In the genomic region with DNA sequence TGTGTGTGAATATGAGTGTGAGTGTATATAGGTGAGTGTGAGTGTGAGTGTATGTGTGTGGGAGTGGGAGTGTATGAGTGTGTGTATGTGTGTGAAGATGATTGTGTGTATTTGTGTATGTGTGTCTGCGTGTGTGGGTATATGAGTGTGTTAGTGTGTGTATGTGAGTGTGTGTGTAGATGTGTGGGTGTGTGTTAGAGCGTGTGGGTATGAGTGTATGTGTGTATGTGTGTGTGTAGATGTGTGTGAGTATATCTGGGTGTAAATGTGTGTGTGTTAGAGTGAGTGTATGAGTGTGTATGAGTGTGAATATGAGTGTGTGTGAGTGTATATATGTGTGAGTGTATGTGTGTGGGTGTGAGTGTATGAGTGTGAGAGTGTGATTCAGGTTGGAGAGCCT, we compare ENCODE assay signal across 2 cellular contexts.
TF ChIP-seq lines count a peak whose summit lies in the region.

No MANE protein-coding gene starts in this region.

TF ChIP-seq in HepG2, 621 proteins besides CTCF, POLR2A, EP300 and RAD21:
- TF ChIP-seq, protein P1, sequence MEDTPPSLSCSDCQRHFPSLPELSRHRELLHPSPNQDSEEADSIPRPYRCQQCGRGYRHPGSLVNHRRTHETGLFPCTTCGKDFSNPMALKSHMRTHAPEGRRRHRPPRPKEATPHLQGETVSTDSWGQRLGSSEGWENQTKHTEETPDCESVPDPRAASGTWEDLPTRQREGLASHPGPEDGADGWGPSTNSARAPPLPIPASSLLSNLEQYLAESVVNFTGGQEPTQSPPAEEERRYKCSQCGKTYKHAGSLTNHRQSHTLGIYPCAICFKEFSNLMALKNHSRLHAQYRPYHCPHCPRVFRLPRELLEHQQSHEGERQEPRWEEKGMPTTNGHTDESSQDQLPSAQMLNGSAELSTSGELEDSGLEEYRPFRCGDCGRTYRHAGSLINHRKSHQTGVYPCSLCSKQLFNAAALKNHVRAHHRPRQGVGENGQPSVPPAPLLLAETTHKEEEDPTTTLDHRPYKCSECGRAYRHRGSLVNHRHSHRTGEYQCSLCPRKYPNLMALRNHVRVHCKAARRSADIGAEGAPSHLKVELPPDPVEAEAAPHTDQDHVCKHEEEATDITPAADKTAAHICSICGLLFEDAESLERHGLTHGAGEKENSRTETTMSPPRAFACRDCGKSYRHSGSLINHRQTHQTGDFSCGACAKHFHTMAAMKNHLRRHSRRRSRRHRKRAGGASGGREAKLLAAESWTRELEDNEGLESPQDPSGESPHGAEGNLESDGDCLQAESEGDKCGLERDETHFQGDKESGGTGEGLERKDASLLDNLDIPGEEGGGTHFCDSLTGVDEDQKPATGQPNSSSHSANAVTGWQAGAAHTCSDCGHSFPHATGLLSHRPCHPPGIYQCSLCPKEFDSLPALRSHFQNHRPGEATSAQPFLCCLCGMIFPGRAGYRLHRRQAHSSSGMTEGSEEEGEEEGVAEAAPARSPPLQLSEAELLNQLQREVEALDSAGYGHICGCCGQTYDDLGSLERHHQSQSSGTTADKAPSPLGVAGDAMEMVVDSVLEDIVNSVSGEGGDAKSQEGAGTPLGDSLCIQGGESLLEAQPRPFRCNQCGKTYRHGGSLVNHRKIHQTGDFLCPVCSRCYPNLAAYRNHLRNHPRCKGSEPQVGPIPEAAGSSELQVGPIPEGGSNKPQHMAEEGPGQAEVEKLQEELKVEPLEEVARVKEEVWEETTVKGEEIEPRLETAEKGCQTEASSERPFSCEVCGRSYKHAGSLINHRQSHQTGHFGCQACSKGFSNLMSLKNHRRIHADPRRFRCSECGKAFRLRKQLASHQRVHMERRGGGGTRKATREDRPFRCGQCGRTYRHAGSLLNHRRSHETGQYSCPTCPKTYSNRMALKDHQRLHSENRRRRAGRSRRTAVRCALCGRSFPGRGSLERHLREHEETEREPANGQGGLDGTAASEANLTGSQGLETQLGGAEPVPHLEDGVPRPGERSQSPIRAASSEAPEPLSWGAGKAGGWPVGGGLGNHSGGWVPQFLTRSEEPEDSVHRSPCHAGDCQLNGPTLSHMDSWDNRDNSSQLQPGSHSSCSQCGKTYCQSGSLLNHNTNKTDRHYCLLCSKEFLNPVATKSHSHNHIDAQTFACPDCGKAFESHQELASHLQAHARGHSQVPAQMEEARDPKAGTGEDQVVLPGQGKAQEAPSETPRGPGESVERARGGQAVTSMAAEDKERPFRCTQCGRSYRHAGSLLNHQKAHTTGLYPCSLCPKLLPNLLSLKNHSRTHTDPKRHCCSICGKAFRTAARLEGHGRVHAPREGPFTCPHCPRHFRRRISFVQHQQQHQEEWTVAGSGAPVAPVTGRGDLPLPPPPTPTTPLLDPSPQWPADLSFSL (CRISPR knock-in tag; IDR thresholded peaks at IDR 0.05) = peak; percentile 35; the same call in 1 of the 2 replicates
- no peak for TF ChIP-seq ATRX (CRISPR knock-in tag; IDR thresholded peaks at IDR 0.05; ENCODE audit: borderline replicate concordance)
TF ChIP-seq in HepG2: peak in this region for 1.

TF ChIP-seq in K562, 482 proteins besides CTCF, POLR2A, EP300 and RAD21:
- TF ChIP-seq TBL1XR1 (IDR thresholded peaks at IDR 0.05; ENCODE audit: low read length in 2 of 2) = no peak
- TF ChIP-seq, protein P2, sequence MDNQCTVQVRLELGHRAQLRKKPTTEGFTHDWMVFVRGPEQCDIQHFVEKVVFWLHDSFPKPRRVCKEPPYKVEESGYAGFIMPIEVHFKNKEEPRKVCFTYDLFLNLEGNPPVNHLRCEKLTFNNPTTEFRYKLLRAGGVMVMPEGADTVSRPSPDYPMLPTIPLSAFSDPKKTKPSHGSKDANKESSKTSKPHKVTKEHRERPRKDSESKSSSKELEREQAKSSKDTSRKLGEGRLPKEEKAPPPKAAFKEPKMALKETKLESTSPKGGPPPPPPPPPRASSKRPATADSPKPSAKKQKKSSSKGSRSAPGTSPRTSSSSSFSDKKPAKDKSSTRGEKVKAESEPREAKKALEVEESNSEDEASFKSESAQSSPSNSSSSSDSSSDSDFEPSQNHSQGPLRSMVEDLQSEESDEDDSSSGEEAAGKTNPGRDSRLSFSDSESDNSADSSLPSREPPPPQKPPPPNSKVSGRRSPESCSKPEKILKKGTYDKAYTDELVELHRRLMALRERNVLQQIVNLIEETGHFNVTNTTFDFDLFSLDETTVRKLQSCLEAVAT (IDR thresholded peaks at IDR 0.05) = peak in 1 of 2 experiments; percentile 13; a peak in 1 of 4 replicates
- TF ChIP-seq ZNF76 (CRISPR knock-in tag; IDR thresholded peaks at IDR 0.05; ENCODE audit: borderline replicate concordance) = no peak
- TF ChIP-seq, protein P3, sequence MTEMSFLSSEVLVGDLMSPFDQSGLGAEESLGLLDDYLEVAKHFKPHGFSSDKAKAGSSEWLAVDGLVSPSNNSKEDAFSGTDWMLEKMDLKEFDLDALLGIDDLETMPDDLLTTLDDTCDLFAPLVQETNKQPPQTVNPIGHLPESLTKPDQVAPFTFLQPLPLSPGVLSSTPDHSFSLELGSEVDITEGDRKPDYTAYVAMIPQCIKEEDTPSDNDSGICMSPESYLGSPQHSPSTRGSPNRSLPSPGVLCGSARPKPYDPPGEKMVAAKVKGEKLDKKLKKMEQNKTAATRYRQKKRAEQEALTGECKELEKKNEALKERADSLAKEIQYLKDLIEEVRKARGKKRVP (CRISPR knock-in tag; IDR thresholded peaks at IDR 0.05) = no peak
- no peak for TF ChIP-seq TAF7 (tag; IDR thresholded peaks at IDR 0.05)
- no peak for TF ChIP-seq PTRF (tag; IDR thresholded peaks at IDR 0.05)
- TF ChIP-seq L3MBTL2 (IDR thresholded peaks at IDR 0.05) = no peak
- TF ChIP-seq ZNF586 (CRISPR knock-in tag; conservative IDR thresholded peaks at IDR 0.05) = no peak
- no peak for TF ChIP-seq ZNF311 (CRISPR knock-in tag; IDR thresholded peaks at IDR 0.05)
- TF ChIP-seq HNRNPL (IDR thresholded peaks at IDR 0.05; ENCODE audit: low read depth, low read length) = no peak
- peak; percentile 81; the same call in 1 of the 2 replicates for TF ChIP-seq THRAP3 (IDR thresholded peaks at IDR 0.05; ENCODE audit: borderline replicate concordance)
- TF ChIP-seq ZBTB7A (IDR thresholded peaks at IDR 0.05; ENCODE audit: borderline replicate concordance, control insufficient read depth, low read depth, low read length) = no peak
- no peak for TF ChIP-seq NCOA4 (IDR thresholded peaks at IDR 0.05; ENCODE audit: partially characterized antibody)
- TF ChIP-seq, protein P4, sequence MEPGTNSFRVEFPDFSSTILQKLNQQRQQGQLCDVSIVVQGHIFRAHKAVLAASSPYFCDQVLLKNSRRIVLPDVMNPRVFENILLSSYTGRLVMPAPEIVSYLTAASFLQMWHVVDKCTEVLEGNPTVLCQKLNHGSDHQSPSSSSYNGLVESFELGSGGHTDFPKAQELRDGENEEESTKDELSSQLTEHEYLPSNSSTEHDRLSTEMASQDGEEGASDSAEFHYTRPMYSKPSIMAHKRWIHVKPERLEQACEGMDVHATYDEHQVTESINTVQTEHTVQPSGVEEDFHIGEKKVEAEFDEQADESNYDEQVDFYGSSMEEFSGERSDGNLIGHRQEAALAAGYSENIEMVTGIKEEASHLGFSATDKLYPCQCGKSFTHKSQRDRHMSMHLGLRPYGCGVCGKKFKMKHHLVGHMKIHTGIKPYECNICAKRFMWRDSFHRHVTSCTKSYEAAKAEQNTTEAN (CRISPR knock-in tag; IDR thresholded peaks at IDR 0.05) = peak; percentile 95
- no peak for TF ChIP-seq KAT7 (CRISPR knock-in tag; IDR thresholded peaks at IDR 0.05; ENCODE audit: borderline replicate concordance)
- TF ChIP-seq ASH1L (IDR thresholded peaks at IDR 0.05; ENCODE audit: borderline replicate concordance, low read depth, partially characterized antibody) = no peak
- TF ChIP-seq, protein P5, sequence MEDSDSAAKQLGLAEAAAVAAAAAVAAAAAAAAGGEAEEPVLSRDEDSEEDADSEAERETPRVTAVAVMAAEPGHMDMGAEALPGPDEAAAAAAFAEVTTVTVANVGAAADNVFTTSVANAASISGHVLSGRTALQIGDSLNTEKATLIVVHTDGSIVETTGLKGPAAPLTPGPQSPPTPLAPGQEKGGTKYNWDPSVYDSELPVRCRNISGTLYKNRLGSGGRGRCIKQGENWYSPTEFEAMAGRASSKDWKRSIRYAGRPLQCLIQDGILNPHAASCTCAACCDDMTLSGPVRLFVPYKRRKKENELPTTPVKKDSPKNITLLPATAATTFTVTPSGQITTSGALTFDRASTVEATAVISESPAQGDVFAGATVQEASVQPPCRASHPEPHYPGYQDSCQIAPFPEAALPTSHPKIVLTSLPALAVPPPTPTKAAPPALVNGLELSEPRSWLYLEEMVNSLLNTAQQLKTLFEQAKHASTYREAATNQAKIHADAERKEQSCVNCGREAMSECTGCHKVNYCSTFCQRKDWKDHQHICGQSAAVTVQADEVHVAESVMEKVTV (CRISPR knock-in tag; IDR thresholded peaks at IDR 0.05) = no peak
- TF ChIP-seq BCOR (IDR thresholded peaks at IDR 0.05) = 0 out of 2 replicates have a peak, but pooled peaks have one; percentile 28
- TF ChIP-seq, protein P6, sequence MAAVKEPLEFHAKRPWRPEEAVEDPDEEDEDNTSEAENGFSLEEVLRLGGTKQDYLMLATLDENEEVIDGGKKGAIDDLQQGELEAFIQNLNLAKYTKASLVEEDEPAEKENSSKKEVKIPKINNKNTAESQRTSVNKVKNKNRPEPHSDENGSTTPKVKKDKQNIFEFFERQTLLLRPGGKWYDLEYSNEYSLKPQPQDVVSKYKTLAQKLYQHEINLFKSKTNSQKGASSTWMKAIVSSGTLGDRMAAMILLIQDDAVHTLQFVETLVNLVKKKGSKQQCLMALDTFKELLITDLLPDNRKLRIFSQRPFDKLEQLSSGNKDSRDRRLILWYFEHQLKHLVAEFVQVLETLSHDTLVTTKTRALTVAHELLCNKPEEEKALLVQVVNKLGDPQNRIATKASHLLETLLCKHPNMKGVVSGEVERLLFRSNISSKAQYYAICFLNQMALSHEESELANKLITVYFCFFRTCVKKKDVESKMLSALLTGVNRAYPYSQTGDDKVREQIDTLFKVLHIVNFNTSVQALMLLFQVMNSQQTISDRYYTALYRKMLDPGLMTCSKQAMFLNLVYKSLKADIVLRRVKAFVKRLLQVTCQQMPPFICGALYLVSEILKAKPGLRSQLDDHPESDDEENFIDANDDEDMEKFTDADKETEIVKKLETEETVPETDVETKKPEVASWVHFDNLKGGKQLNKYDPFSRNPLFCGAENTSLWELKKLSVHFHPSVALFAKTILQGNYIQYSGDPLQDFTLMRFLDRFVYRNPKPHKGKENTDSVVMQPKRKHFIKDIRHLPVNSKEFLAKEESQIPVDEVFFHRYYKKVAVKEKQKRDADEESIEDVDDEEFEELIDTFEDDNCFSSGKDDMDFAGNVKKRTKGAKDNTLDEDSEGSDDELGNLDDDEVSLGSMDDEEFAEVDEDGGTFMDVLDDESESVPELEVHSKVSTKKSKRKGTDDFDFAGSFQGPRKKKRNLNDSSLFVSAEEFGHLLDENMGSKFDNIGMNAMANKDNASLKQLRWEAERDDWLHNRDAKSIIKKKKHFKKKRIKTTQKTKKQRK (IDR thresholded peaks at IDR 0.05; ENCODE audit: borderline replicate concordance, low read depth, low read length) = no peak
- TF ChIP-seq KDM1A (IDR thresholded peaks at IDR 0.05) = no peak
- TF ChIP-seq, protein P7, sequence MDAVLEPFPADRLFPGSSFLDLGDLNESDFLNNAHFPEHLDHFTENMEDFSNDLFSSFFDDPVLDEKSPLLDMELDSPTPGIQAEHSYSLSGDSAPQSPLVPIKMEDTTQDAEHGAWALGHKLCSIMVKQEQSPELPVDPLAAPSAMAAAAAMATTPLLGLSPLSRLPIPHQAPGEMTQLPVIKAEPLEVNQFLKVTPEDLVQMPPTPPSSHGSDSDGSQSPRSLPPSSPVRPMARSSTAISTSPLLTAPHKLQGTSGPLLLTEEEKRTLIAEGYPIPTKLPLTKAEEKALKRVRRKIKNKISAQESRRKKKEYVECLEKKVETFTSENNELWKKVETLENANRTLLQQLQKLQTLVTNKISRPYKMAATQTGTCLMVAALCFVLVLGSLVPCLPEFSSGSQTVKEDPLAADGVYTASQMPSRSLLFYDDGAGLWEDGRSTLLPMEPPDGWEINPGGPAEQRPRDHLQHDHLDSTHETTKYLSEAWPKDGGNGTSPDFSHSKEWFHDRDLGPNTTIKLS (IDR thresholded peaks at IDR 0.05; ENCODE audit: borderline replicate concordance, low read depth) = no peak
- TF ChIP-seq PML (IDR thresholded peaks at IDR 0.05; ENCODE audit: low read length) = no peak
- TF ChIP-seq SMAD4 (CRISPR knock-in tag; conservative IDR thresholded peaks at IDR 0.05) = no peak
- TF ChIP-seq CREM (IDR thresholded peaks at IDR 0.05; ENCODE audit: low read depth) = no peak
- TF ChIP-seq SAFB (IDR thresholded peaks at IDR 0.05; ENCODE audit: borderline replicate concordance, low read depth, low read length) = no peak
- TF ChIP-seq, protein P8, sequence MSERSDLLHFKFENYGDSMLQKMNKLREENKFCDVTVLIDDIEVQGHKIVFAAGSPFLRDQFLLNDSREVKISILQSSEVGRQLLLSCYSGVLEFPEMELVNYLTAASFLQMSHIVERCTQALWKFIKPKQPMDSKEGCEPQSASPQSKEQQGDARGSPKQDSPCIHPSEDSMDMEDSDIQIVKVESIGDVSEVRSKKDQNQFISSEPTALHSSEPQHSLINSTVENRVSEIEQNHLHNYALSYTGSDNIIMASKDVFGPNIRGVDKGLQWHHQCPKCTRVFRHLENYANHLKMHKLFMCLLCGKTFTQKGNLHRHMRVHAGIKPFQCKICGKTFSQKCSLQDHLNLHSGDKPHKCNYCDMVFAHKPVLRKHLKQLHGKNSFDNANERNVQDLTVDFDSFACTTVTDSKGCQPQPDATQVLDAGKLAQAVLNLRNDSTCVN (CRISPR knock-in tag; IDR thresholded peaks at IDR 0.05) = peak; percentile 70; the same call in 1 of the 2 replicates
- no peak for TF ChIP-seq U2AF2 (optimal IDR thresholded peaks at IDR 0.05; ENCODE audit: low read depth, low read length)
- peak; percentile 26; the same call in 1 of the 2 replicates for TF ChIP-seq MYBL2 (IDR thresholded peaks at IDR 0.05; ENCODE audit: low read depth)
- no peak for TF ChIP-seq MYBL2 (CRISPR knock-in tag; IDR thresholded peaks at IDR 0.05; ENCODE audit: borderline replicate concordance)
